23 cellular contexts compared by ENCODE assay signal in the genomic region with DNA sequence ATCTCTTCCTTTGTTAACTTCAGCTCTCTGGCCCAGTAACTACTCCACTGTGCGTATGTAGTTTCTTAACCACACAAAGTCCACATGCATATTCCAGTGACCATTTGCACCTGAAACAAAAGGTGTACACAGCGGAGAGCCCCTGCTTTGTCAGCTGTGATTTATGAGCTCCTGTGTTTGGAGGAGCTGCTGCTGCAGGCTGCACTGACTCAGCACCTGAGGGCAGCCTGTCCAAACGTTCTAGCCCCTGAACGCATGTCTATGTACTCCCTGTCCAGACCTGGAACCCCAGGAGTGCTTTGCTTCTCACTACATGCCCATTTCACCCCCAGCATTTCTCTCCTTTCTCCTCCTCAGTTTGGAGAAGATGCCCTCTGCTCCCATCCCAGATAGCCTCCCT.
"Had no signal": no experiment of that assay in that cellular context is flagged by ENCODE, and none has a peak within 500 bp of the region (broad histone marks: within the 10 kb centered on the region; RNA-seq: fewer than 3 reads in every experiment).

No MANE protein-coding gene starts in this region.

- ATAC-seq: activated CD8-positive, alpha-beta T cell treated with anti-CD3 and anti-CD28 coated beads for 36 hours; body of pancreas; heart right ventricle; naive thymus-derived CD8-positive, alpha-beta T cell; sciatic nerve had no signal

- H3K9me3 Mint-ChIP-seq: activated T-helper 2 cell treated with anti-CD3 and anti-CD28 coated beads, Interferon-gamma antibody, Interleukin-2, Interleukin-4, amounts not matched to agents 10 μg/mL and 5 μg/mL and 100 μg/mL, durations not matched to agents 14 hours and 24 hours and 36 hours; immature natural killer cell; T-helper 2 cell treated with Interferon-gamma antibody and Interleukin-4, amounts not matched to agents 5 μg/mL and 100 μg/mL, for 36 hours; type B pancreatic cell had no signal

- H3K4me1 ChIP-seq: body of pancreas, esophagus muscularis mucosa, heart right ventricle, testis had no signal

- H3K4me3 ChIP-seq: body of pancreas, esophagus muscularis mucosa, heart right ventricle, ovary, smooth muscle cell, testis had no signal

- H3K4me3 Mint-ChIP-seq: activated B cell treated with CpG ODN at 0.5 μM for 24 hours; activated CD8-positive, alpha-beta T cell treated with anti-CD3 and anti-CD28 coated beads for 36 hours; activated naive CD4-positive, alpha-beta T cell treated with anti-CD3 and anti-CD28 coated beads for 36 hours; activated T-cell treated with anti-CD3 and anti-CD28 coated beads, Interleukin-2, amount 50 U/mL, for 24 hours; immature natural killer cell; naive thymus-derived CD8-positive, alpha-beta T cell; stimulated activated memory B cell treated with anti-CD40 and anti-IgM and Interleukin-4, amounts not matched to agents 10 μg/mL and 1 μg/mL and 100 μg/mL, for 72 hours; T-helper 2 cell treated with Interferon-gamma antibody and Interleukin-4, amounts not matched to agents 5 μg/mL and 100 μg/mL, for 36 hours; type B pancreatic cell had no signal

- H3K4me1 Mint-ChIP-seq: activated B cell treated with CpG ODN at 0.5 μM for 24 hours; immature natural killer cell; naive thymus-derived CD8-positive, alpha-beta T cell; stimulated activated memory B cell treated with anti-CD40 and anti-IgM and Interleukin-4, amounts not matched to agents 10 μg/mL and 1 μg/mL and 100 μg/mL, for 72 hours had no signal

- H3K9me3 ChIP-seq: body of pancreas, ovary, testis had no signal

- H3K27me3 Mint-ChIP-seq: type B pancreatic cell had no signal

- H3K27ac ChIP-seq: body of pancreas, esophagus muscularis mucosa, heart right ventricle, ovary, testis had no signal

- H3K27me3 ChIP-seq: body of pancreas, esophagus muscularis mucosa, ovary, testis had no signal

- H3K36me3 Mint-ChIP-seq: immature natural killer cell; naive thymus-derived CD8-positive, alpha-beta T cell; stimulated activated memory B cell treated with anti-CD40 and anti-IgM and Interleukin-4, amounts not matched to agents 10 μg/mL and 1 μg/mL and 100 μg/mL, for 72 hours; type B pancreatic cell had no signal

- H3K36me3 ChIP-seq: esophagus muscularis mucosa, heart right ventricle, ovary had no signal

- DNase-seq: activated B cell treated with CpG ODN at 0.5 μM for 24 hours; activated CD4-positive, alpha-beta T cell treated with anti-CD3 and anti-CD28 coated beads for 4 hours; activated CD8-positive, alpha-beta T cell treated with anti-CD3 and anti-CD28 coated beads for 36 hours; activated naive CD4-positive, alpha-beta T cell treated with anti-CD3 and anti-CD28 coated beads for 36 hours; activated T-cell treated with anti-CD3 and anti-CD28 coated beads, Interleukin-2, amount 50 U/mL, for 24 hours; body of pancreas; central memory CD4-positive, alpha-beta T cell; effector CD4-positive, alpha-beta T cell; heart right ventricle; immature natural killer cell; kidney glomerular epithelial cell; mesenchymal stem cell; naive thymus-derived CD8-positive, alpha-beta T cell; ovary; stimulated activated CD4-positive, alpha-beta T cell treated with anti-CD3 and anti-CD28 coated beads, Interleukin-4, amount 100 ng/mL, for 24 hours; testis had no signal

- H3K27ac Mint-ChIP-seq: activated B cell treated with CpG ODN at 0.5 μM for 24 hours; activated CD8-positive, alpha-beta T cell treated with anti-CD3 and anti-CD28 coated beads for 36 hours; activated naive CD4-positive, alpha-beta T cell treated with anti-CD3 and anti-CD28 coated beads for 36 hours; activated T-cell treated with anti-CD3 and anti-CD28 coated beads, Interleukin-2, amount 50 U/mL, for 24 hours; activated T-helper 2 cell treated with anti-CD3 and anti-CD28 coated beads, Interferon-gamma antibody, Interleukin-2, Interleukin-4, amounts not matched to agents 10 μg/mL and 5 μg/mL and 100 μg/mL, durations not matched to agents 14 hours and 24 hours and 36 hours; immature natural killer cell; naive thymus-derived CD8-positive, alpha-beta T cell; stimulated activated memory B cell treated with anti-CD40 and anti-IgM and Interleukin-4, amounts not matched to agents 10 μg/mL and 1 μg/mL and 100 μg/mL, for 72 hours; T-helper 2 cell treated with Interferon-gamma antibody and Interleukin-4, amounts not matched to agents 5 μg/mL and 100 μg/mL, for 36 hours; type B pancreatic cell had no signal

- H3K4me2 ChIP-seq: smooth muscle cell had no signal
